ENCODE assay signal across 1 cellular context in genomic region chr18:13179566-13180113, GRCh38.
A peak's percentile ranks its signal among the peaks of the same experiment; 100 is the strongest.
TF ChIP-seq lines count a peak whose summit lies in the region.

No MANE protein-coding gene starts in this region.

TF ChIP-seq in HepG2, 621 proteins besides CTCF, POLR2A, EP300 and RAD21 (continued from another document and continues in another):
- TF ChIP-seq DBP (CRISPR knock-in tag; IDR thresholded peaks at IDR 0.05; ENCODE audit: not compliant biosample characterization) = no peak
- peak; percentile 84; the same call in 1 of the 2 replicates for TF ChIP-seq ZNF724P (CRISPR knock-in tag; IDR thresholded peaks at IDR 0.05; ENCODE audit: borderline replicate concordance)
- TF ChIP-seq ATAD3A (CRISPR knock-in tag; IDR thresholded peaks at IDR 0.05) = no peak
- no peak for TF ChIP-seq ZNF124 (CRISPR knock-in tag; IDR thresholded peaks at IDR 0.05)
- peak; percentile 58 for TF ChIP-seq USF2 (IDR thresholded peaks at IDR 0.05; ENCODE audit: low read depth, low read length)
- TF ChIP-seq USF2 (CRISPR knock-in tag; IDR thresholded peaks at IDR 0.05; ENCODE audit: borderline replicate concordance) = 0 out of 2 replicates have a peak, but pooled peaks have one; percentile 68
- no peak for TF ChIP-seq KLF15 (CRISPR knock-in tag; IDR thresholded peaks at IDR 0.05; ENCODE audit: borderline replicate concordance)
- no peak for TF ChIP-seq E2F1 (CRISPR knock-in tag; IDR thresholded peaks at IDR 0.05)
- TF ChIP-seq, protein P1, sequence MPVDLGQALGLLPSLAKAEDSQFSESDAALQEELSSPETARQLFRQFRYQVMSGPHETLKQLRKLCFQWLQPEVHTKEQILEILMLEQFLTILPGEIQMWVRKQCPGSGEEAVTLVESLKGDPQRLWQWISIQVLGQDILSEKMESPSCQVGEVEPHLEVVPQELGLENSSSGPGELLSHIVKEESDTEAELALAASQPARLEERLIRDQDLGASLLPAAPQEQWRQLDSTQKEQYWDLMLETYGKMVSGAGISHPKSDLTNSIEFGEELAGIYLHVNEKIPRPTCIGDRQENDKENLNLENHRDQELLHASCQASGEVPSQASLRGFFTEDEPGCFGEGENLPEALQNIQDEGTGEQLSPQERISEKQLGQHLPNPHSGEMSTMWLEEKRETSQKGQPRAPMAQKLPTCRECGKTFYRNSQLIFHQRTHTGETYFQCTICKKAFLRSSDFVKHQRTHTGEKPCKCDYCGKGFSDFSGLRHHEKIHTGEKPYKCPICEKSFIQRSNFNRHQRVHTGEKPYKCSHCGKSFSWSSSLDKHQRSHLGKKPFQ (CRISPR knock-in tag; IDR thresholded peaks at IDR 0.05; ENCODE audit: insufficient replicate concordance) = no peak
- peak; percentile 44; the same call in 1 of the 2 replicates for TF ChIP-seq TBX3 (IDR thresholded peaks at IDR 0.05; ENCODE audit: borderline replicate concordance)
- no peak for TF ChIP-seq ZNF318 (CRISPR knock-in tag; IDR thresholded peaks at IDR 0.05)
- TF ChIP-seq ZNF354B (CRISPR knock-in tag; IDR thresholded peaks at IDR 0.05) = peak; percentile 73; the same call in 1 of the 2 replicates
- peak; percentile 66; the same call in 1 of the 2 replicates for TF ChIP-seq CCDC6 (CRISPR knock-in tag; IDR thresholded peaks at IDR 0.05)
- peak; percentile 65 for TF ChIP-seq SP4 (CRISPR knock-in tag; IDR thresholded peaks at IDR 0.05)
- TF ChIP-seq MAF1 (CRISPR knock-in tag; IDR thresholded peaks at IDR 0.05; ENCODE audit: borderline replicate concordance) = 0 out of 2 replicates have a peak, but pooled peaks have one; percentile 77
- no peak for TF ChIP-seq TCF7 (IDR thresholded peaks at IDR 0.05; ENCODE audit: low read depth)
- peak; percentile 76; the same call in 1 of the 2 replicates for TF ChIP-seq HOXA5 (CRISPR knock-in tag; IDR thresholded peaks at IDR 0.05)
- TF ChIP-seq MED1 (CRISPR knock-in tag; IDR thresholded peaks at IDR 0.05) = peak; percentile 96
- TF ChIP-seq YEATS4 (CRISPR knock-in tag; IDR thresholded peaks at IDR 0.05; ENCODE audit: borderline replicate concordance) = peak; percentile 95
- TF ChIP-seq ZNF709 (CRISPR knock-in tag; IDR thresholded peaks at IDR 0.05) = peak; percentile 80; the same call in 1 of the 2 replicates
- TF ChIP-seq NPAS2 (CRISPR knock-in tag; IDR thresholded peaks at IDR 0.05; ENCODE audit: borderline replicate concordance) = no peak
- no peak for TF ChIP-seq ZNF782 (CRISPR knock-in tag; IDR thresholded peaks at IDR 0.05; ENCODE audit: borderline replicate concordance)
- no peak for TF ChIP-seq SP140L (CRISPR knock-in tag; IDR thresholded peaks at IDR 0.05; ENCODE audit: borderline replicate concordance)
- TF ChIP-seq IRF2 (CRISPR knock-in tag; IDR thresholded peaks at IDR 0.05) = peak; percentile 91
- TF ChIP-seq FOXA3 (CRISPR knock-in tag; IDR thresholded peaks at IDR 0.05) = peak; percentile 98
- peak; percentile 60; the same call in 1 of the 2 replicates for TF ChIP-seq PHF20 (CRISPR knock-in tag; IDR thresholded peaks at IDR 0.05)
- TF ChIP-seq MXD4 (CRISPR knock-in tag; IDR thresholded peaks at IDR 0.05) = peak; percentile 79
- TF ChIP-seq SMARCC2 (IDR thresholded peaks at IDR 0.05) = no peak
- no peak for TF ChIP-seq ZNF891 (CRISPR knock-in tag; IDR thresholded peaks at IDR 0.05)
- TF ChIP-seq ZBTB1 (CRISPR knock-in tag; IDR thresholded peaks at IDR 0.05; ENCODE audit: borderline replicate concordance) = no peak
- no peak for TF ChIP-seq PHF5A (CRISPR knock-in tag; IDR thresholded peaks at IDR 0.05; ENCODE audit: low read depth, unreplicated experiment)
- peak; percentile 96 for TF ChIP-seq ZNF607 (CRISPR knock-in tag; IDR thresholded peaks at IDR 0.05; ENCODE audit: borderline replicate concordance)
- TF ChIP-seq RFXAP (CRISPR knock-in tag; IDR thresholded peaks at IDR 0.05; ENCODE audit: borderline replicate concordance) = peak; percentile 77
- no peak for TF ChIP-seq ZNF550 (CRISPR knock-in tag; IDR thresholded peaks at IDR 0.05; ENCODE audit: borderline replicate concordance)
- TF ChIP-seq KLF6 (CRISPR knock-in tag; IDR thresholded peaks at IDR 0.05) = peak; percentile 91
- TF ChIP-seq ZSCAN9 (CRISPR knock-in tag; IDR thresholded peaks at IDR 0.05; ENCODE audit: borderline replicate concordance) = peak; percentile 83
- no peak for TF ChIP-seq ZNF33A (CRISPR knock-in tag; IDR thresholded peaks at IDR 0.05; ENCODE audit: borderline replicate concordance)
- peak; percentile 70; the same call in 1 of the 2 replicates for TF ChIP-seq NFIC (IDR thresholded peaks at IDR 0.05; ENCODE audit: low read length)
- peak; percentile 88 for TF ChIP-seq ZNF232 (CRISPR knock-in tag; IDR thresholded peaks at IDR 0.05; ENCODE audit: borderline replicate concordance)
- peak; percentile 98 for TF ChIP-seq ZFP37 (CRISPR knock-in tag; IDR thresholded peaks at IDR 0.05; ENCODE audit: borderline replicate concordance)
- TF ChIP-seq, protein P2, sequence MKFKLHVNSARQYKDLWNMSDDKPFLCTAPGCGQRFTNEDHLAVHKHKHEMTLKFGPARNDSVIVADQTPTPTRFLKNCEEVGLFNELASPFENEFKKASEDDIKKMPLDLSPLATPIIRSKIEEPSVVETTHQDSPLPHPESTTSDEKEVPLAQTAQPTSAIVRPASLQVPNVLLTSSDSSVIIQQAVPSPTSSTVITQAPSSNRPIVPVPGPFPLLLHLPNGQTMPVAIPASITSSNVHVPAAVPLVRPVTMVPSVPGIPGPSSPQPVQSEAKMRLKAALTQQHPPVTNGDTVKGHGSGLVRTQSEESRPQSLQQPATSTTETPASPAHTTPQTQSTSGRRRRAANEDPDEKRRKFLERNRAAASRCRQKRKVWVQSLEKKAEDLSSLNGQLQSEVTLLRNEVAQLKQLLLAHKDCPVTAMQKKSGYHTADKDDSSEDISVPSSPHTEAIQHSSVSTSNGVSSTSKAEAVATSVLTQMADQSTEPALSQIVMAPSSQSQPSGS (CRISPR knock-in tag; IDR thresholded peaks at IDR 0.05) = peak; percentile 90
- TF ChIP-seq, protein P3, sequence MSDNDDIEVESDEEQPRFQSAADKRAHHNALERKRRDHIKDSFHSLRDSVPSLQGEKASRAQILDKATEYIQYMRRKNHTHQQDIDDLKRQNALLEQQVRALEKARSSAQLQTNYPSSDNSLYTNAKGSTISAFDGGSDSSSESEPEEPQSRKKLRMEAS (IDR thresholded peaks at IDR 0.05) = peak; percentile 100
- peak; percentile 61 for TF ChIP-seq TBL1XR1 (IDR thresholded peaks at IDR 0.05; ENCODE audit: borderline replicate concordance, low read length, partially characterized antibody)
- TF ChIP-seq MIXL1 (CRISPR knock-in tag; IDR thresholded peaks at IDR 0.05) = peak; percentile 84
- peak; percentile 71 for TF ChIP-seq ZNF331 (CRISPR knock-in tag; IDR thresholded peaks at IDR 0.05)
- TF ChIP-seq POGK (CRISPR knock-in tag; conservative IDR thresholded peaks at IDR 0.05) = no peak
- TF ChIP-seq ARNT (IDR thresholded peaks at IDR 0.05) = no peak
- no peak for TF ChIP-seq RFX5 (IDR thresholded peaks at IDR 0.05; ENCODE audit: low read depth, low read length)
- TF ChIP-seq TCF7L2 (IDR thresholded peaks at IDR 0.05; ENCODE audit: low read depth, low read length) = no peak
- peak; percentile 34; the same call in 1 of the 2 replicates for TF ChIP-seq SMC3 (IDR thresholded peaks at IDR 0.05; ENCODE audit: low read length)
- TF ChIP-seq SUZ12 (IDR thresholded peaks at IDR 0.05; ENCODE audit: low read depth, low read length) = no peak
